Comparison of ENCODE assay signal across 2 cellular contexts in the genomic region with DNA sequence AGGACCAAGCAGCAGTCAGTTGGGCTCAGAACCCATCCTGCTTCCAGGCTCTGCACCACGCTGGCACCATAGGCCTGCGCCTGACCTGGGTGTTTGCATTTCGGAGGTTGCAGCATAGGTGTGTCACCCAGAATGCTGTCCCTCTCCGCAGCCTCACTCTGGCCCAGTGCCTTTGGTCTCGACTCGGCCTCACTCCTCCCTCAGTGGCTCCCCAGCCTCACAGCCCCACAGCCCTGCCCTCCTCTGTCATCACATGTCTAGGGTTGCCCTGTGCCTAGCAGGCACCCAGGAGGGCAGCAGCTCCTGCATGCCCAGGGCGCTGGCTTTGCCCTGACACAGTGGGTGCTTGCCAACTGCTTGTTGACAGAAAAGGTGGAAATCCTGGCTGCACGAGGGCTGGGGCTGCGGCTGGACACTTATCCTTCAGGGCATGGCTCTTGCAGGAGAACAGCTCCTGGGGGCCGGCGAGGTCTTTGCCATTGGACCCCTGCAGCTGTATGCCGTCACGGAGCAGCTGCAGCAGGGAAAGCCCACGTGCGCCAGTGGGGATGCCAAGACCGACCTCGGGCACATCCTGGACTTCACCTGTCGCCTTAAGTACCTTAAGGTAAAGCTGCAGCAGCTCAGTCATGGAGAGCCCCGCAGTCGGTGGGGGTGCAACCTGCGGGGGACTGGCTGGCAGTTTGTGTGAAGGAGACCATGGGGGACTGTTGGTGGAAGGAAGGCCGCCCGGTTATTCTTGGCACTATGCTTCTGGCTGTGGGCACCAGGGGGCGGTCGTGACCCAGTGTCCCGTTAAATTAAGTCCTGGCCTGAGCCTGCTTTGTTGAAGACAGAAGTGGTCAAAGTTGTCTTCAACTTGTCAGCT.
TF ChIP-seq lines count a peak whose summit lies in the region.

No MANE protein-coding gene starts in this region.

TF ChIP-seq in SK-N-SH, 30 proteins besides CTCF, POLR2A, EP300 and RAD21:
- peak; percentile 74 for TF ChIP-seq SMC3 (IDR thresholded peaks at IDR 0.05; ENCODE audit: low read depth, low read length)
- TF ChIP-seq, protein P1, sequence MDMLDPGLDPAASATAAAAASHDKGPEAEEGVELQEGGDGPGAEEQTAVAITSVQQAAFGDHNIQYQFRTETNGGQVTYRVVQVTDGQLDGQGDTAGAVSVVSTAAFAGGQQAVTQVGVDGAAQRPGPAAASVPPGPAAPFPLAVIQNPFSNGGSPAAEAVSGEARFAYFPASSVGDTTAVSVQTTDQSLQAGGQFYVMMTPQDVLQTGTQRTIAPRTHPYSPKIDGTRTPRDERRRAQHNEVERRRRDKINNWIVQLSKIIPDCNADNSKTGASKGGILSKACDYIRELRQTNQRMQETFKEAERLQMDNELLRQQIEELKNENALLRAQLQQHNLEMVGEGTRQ (IDR thresholded peaks at IDR 0.05; ENCODE audit: borderline replicate concordance, low read depth, low read length): no peak
- TF ChIP-seq MXI1 (IDR thresholded peaks at IDR 0.05; ENCODE audit: low read depth, low read length): 0 out of 2 replicates have a peak, but pooled peaks have one; percentile 53
TF ChIP-seq in SK-N-SH: peak in this region for 2.

TF ChIP-seq in endothelial cell of umbilical vein, 7 proteins besides CTCF, POLR2A, EP300 and RAD21:
- TF ChIP-seq GATA2 (IDR thresholded peaks at IDR 0.05; ENCODE audit: insufficient read depth, insufficient read length, low read depth, low read length): no peak
- no peak for TF ChIP-seq MYC (IDR thresholded peaks at IDR 0.05; ENCODE audit: low read depth, low read length)
- TF ChIP-seq MAX (IDR thresholded peaks at IDR 0.05; ENCODE audit: insufficient read depth, insufficient read length): no peak
- TF ChIP-seq POLR2AphosphoS5 (IDR thresholded peaks at IDR 0.05; ENCODE audit: insufficient read depth, low read depth, low read length): peak; percentile 31
- TF ChIP-seq FOS (IDR thresholded peaks at IDR 0.05; ENCODE audit: borderline replicate concordance, insufficient read depth, low read length): no peak
